ENCODE assay signal across 8 cellular contexts in genomic region chrX:46796574-46797191, GRCh38. TPM values are rescaled to one million over a fixed set of nuclear protein-coding genes. Genes with fewer than 3 reads are reported as not detected.
DNase-seq lines count a peak whose midpoint lies in the region; TF ChIP-seq lines count a peak whose summit lies in the region.

No MANE protein-coding gene starts in this region.

- no peaks in the 10 kb centered on the region for H3K9me3 ChIP-seq in uterus

- TF ChIP-seq CTCF in LNCaP clone FGC (IDR thresholded peaks at IDR 0.05; ENCODE audit: control insufficient read depth, extremely low read depth, insufficient read depth) = peak; percentile 60
- TF ChIP-seq CTCF in uterus (IDR thresholded peaks at IDR 0.05) = peak; percentile 55 to 66 (median 59)

- H3K4me3 ChIP-seq in LNCaP clone FGC (ENCODE audit: low read depth, low read length) (no peak overlapping the region), uterus (no peak overlapping the region)

- intact Hi-C loops in posterior vena cava (cut with DNase I) = no loop called here
- intact Hi-C loops in uterus (cut with DNase I; ENCODE audit: low total_unique reads) = no loop called here

- no peak overlapping the region for H3K27ac ChIP-seq in uterus

- H3K36me3 ChIP-seq in uterus = no peaks in the 10 kb centered on the region

- no peaks in the 10 kb centered on the region for H3K4me1 ChIP-seq in uterus

- peak; percentile 1 to 29 for DNase-seq in NCI-H187 (lab: John Stamatoyannopoulos, UW)
- DNase-seq in NCI-H187 treated with DMSO at 0.1 percent for 48 hours (lab: John Stamatoyannopoulos, UW) = no peak
- no peak for DNase-seq in LNCaP clone FGC (ENCODE audit: low read depth)
- peak; percentile 62 for DNase-seq in SK-N-DZ (ENCODE audit: low spot score)
- DNase-seq in activated naive CD4-positive, alpha-beta T cell (lab: John Stamatoyannopoulos, UW) = peak; percentile 10 to 56 (median 30)
- peak; percentile 35 for DNase-seq in globus pallidus (ENCODE audit: low spot score)
- peak; percentile 89 for DNase-seq in posterior vena cava (ENCODE audit: low spot score)
- DNase-seq in uterus = peak; percentile 55 to 66

- no peak for TF ChIP-seq POLR2A in uterus (IDR thresholded peaks at IDR 0.05)

- H3K27me3 ChIP-seq in uterus = no peaks in the 10 kb centered on the region

RNA-seq across cellular contexts. Expression of gene SLC9A7, which starts 37.8 kb away (rescaled TPM):
- 4.0 and 12.2 TPM in 2 replicates for polyA plus RNA-seq in SK-N-DZ (2014; cell fraction: cytosol; rRNA removed)
- 4.5 and 5.3 TPM in 2 replicates for polyA plus RNA-seq in SK-N-DZ (2014; cell fraction: nucleus; rRNA removed)
- total RNA-seq in posterior vena cava = 1 to 10 TPM; 1.8 to 1.9 TPM
- total RNA-seq in uterus = 1 to 10 TPM in 2 of 4 donors, under 1 TPM in 2; 0.51 to 6.4 (median 3.3) TPM

RNA-seq across cellular contexts. Expression of gene RP2, which starts 40.2 kb away (rescaled TPM):
- polyA plus RNA-seq in SK-N-DZ (2014; cell fraction: cytosol; rRNA removed) = 13.6 and 13.7 TPM in 2 replicates
- polyA plus RNA-seq in SK-N-DZ (2014; cell fraction: nucleus; rRNA removed) = 3.1 and 3.2 TPM in 2 replicates
- total RNA-seq in posterior vena cava (10 to 100 TPM; 10.6 to 13.1 TPM), uterus (10 to 100 TPM in 1 of 4 donors, 1 to 10 TPM in 3; 1.0 to 33.0 (median 7.0) TPM)

Comparison
In these comparisons a context has a peak if more than half of its experiments do, and no peak if none do; other contexts are left out.
1. DNase-seq: peak in NCI-H187 (2 of 2), SK-N-DZ (single experiment), activated naive CD4-positive, alpha-beta T cell (4 of 4), globus pallidus (single experiment), posterior vena cava (single experiment) and uterus (2 of 2); none in NCI-H187 treated with DMSO at 0.1 percent for 48 hours (single experiment) and LNCaP clone FGC (single experiment).